Comparison of ENCODE assay signal across 11 cellular contexts in genomic region chr3:163476179-163476578, GRCh38.
DNase-seq lines count a peak whose midpoint lies in the region; ATAC-seq, FAIRE-seq and TF ChIP-seq lines count a peak whose summit lies in the region.
"Had no signal": no experiment of that assay in that cellular context is flagged by ENCODE, and none has a peak within 500 bp of the region (broad histone marks: within the 10 kb centered on the region; RNA-seq: fewer than 3 reads in every experiment).

No MANE protein-coding gene starts in this region.

- no peaks in the 10 kb centered on the region for H3K36me3 ChIP-seq in PC-3 (ENCODE audit: low read depth, low read length)
- H3K36me3 ChIP-seq: spleen, uterus had no signal

- H2AFZ ChIP-seq in PC-3 (ENCODE audit: low read length): no peak overlapping the region

- H3K4me3 ChIP-seq in LNCaP clone FGC (ENCODE audit: low read depth, low read length) (no peak overlapping the region), PC-3 (ENCODE audit: low read length) (no peak overlapping the region)
- H3K4me3 ChIP-seq: spleen, uterus had no signal

- TF ChIP-seq CTCF in LNCaP clone FGC (IDR thresholded peaks at IDR 0.05; ENCODE audit: control insufficient read depth, extremely low read depth, insufficient read depth) (peak; percentile 64), PC-3 (conservative IDR thresholded peaks at IDR 0.05; ENCODE audit: low read depth, low read length) (peak; percentile 78)

- no TSS peak for BruUV-seq in PC-3 (replicated peaks; lab: Mats Ljungman, UMichigan)

- H3K9me2 ChIP-seq in PC-3 (replicated peaks; ENCODE audit: low read length): no peaks in the 10 kb centered on the region

- no peaks in the 10 kb centered on the region for H3F3A ChIP-seq in PC-3 (ENCODE audit: low read length, unreplicated experiment)

- intact Hi-C loops in PC-3 (cut with micrococcal nuclease): loop anchor here (1.0 to 5.0 kb wide), 4 partner anchors 146 to 1711 kb away; no protein-coding TSS in a partner anchor
- intact Hi-C loops in Right ventricle myocardium inferior (cut with DNase I): no loop called here

- peak; percentile 58 for DNase-seq in DMS53 (lab: John Stamatoyannopoulos, UW)
- DNase-seq in LNCaP clone FGC (ENCODE audit: low read depth): peak; percentile 80
- DNase-seq in PC-3: peak; percentile 75
- no peak for DNase-seq in frontal cortex (ENCODE audit: low spot score in 2 of 2)
- DNase-seq in Right ventricle myocardium inferior (ENCODE audit: missing footprints): no peak
- DNase-seq: activated T-cell treated with anti-CD3 and anti-CD28 coated beads, Interleukin-2, amount 50 U/mL, for 1 hour; spleen; uterus had no signal

- H3K27me3 ChIP-seq in PC-3 (ENCODE audit: low read length): no peaks in the 10 kb centered on the region
- H3K27me3 ChIP-seq: spleen, uterus had no signal

- CTCF ChIA-PET in PC-3 (lab: Charles Lee): interaction anchor here (0.8 kb wide), 1 partner anchor 108 kb away, joined by 3 read pairs; no protein-coding TSS in a partner anchor

- ATAC-seq in PC-3: peak; percentile 89
- no peak for ATAC-seq in Right ventricle myocardium inferior
- ATAC-seq in GM18517 (IDR thresholded peaks at IDR 0.05; ENCODE audit: unreplicated experiment): no peak

- H3K79me2 ChIP-seq in PC-3 (ENCODE audit: low read length): no peaks in the 10 kb centered on the region

- FAIRE-seq in islet of Langerhans (lab: Jason Lieb, UNC) (peak; percentile 13), frontal cortex (lab: Jason Lieb, UNC) (no peak)

- H3K4me2 ChIP-seq in PC-3 (ENCODE audit: low read length): no peak overlapping the region

- no peaks in the 10 kb centered on the region for H4K20me1 ChIP-seq in PC-3 (ENCODE audit: low read length)

- H3K4me1 ChIP-seq in PC-3 (ENCODE audit: insufficient read depth, low read length): no peaks in the 10 kb centered on the region
- H3K4me1 ChIP-seq: spleen, uterus had no signal

- POLR2A ChIA-PET in PC-3 (lab: Charles Lee; ENCODE audit: unreplicated experiment): interaction anchor here (0.6 kb wide), 1 partner anchor 1723 kb away, joined by 6 read pairs; no protein-coding TSS in a partner anchor

- H3K9me3 ChIP-seq in PC-3 (ENCODE audit: low read length): no peaks in the 10 kb centered on the region
- H3K9me3 ChIP-seq: uterus had no signal

- H3K27ac ChIP-seq in PC-3 (ENCODE audit: low read length): no peak overlapping the region
- H3K27ac ChIP-seq: epithelial cell of prostate, spleen, uterus had no signal

- no peak overlapping the region for H3K9ac ChIP-seq in PC-3 (ENCODE audit: low read length)

Comparison
In these comparisons a context has a peak if more than half of its experiments do, and no peak if none do; other contexts are left out.
1. DNase-seq: peak in DMS53 (single experiment), LNCaP clone FGC (single experiment) and PC-3 (single experiment); none in frontal cortex (0 of 2) and Right ventricle myocardium inferior (single experiment).